Comparison of ENCODE assay signal across 8 cellular contexts in genomic region chr3:22378869-22379268, GRCh38.
"Had no signal": no experiment of that assay in that cellular context is flagged by ENCODE, and none has a peak within 500 bp of the region (broad histone marks: within the 10 kb centered on the region; RNA-seq: fewer than 3 reads in every experiment).

No MANE protein-coding gene starts in this region.

- H3K27ac ChIP-seq: GM23248 had no signal

- H3K36me3 ChIP-seq: HAP-1 had no signal

- H3K4me3 ChIP-seq: GM23248, GM23338, HAP-1 had no signal

- DNase-seq: GM23248, GOT3, H7, H9, HCEC 1CT, HFFc6 had no signal
